Comparison of ENCODE assay signal across 27 cellular contexts in genomic region chr1:5110508-5110907, GRCh38.
A peak's percentile ranks its signal among the peaks of the same experiment; 100 is the strongest.
DNase-seq lines count a peak whose midpoint lies in the region; ATAC-seq, FAIRE-seq and TF ChIP-seq lines count a peak whose summit lies in the region.
"Had no signal": no experiment of that assay in that cellular context is flagged by ENCODE, and none has a peak within 500 bp of the region (broad histone marks: within the 10 kb centered on the region; RNA-seq: fewer than 3 reads in every experiment).

No MANE protein-coding gene starts in this region.

- TF ChIP-seq RAD21 in H1 (IDR thresholded peaks at IDR 0.05 in 1 of 2, conservative IDR thresholded peaks at IDR 0.05 in 1 of 2; ENCODE audit: low read depth in 2 of 2, low read length in 2 of 2), result no peak

- H4K20me1 ChIP-seq in H1 (replicated peaks in 1 of 2; ENCODE audit: control insufficient read depth in 1 of 2, insufficient read depth in 2 of 2, low read length in 2 of 2), result no peaks in the 10 kb centered on the region

- H3K27ac ChIP-seq in CD4-positive, alpha-beta memory T cell (ENCODE audit: low read depth, low read length), result no peak overlapping the region
- H3K27ac ChIP-seq in H1 (ENCODE audit: low read depth, low read length) (no peak overlapping the region), adrenal gland (no peak overlapping the region)
- H3K27ac ChIP-seq: GM23248, HL-60, PC-9 had no signal

- peak overlapping the region; percentile 27 for H3K4me3 Mint-ChIP-seq in activated CD8-positive, alpha-beta T cell treated with anti-CD3 and anti-CD28 coated beads, Interleukin-2, amount 10 ng/mL, durations not matched to agents 7 days and 5 days
- no peak overlapping the region for H3K4me3 Mint-ChIP-seq in activated CD8-positive, alpha-beta T cell treated with anti-CD3 and anti-CD28 coated beads for 36 hours
- H3K4me3 Mint-ChIP-seq in CD4-positive, alpha-beta memory T cell, result peak overlapping the region in 5 of 8 donors; percentile 55 to 72 (median 59)
- H3K4me3 Mint-ChIP-seq in T-helper 17 cell, result no peak overlapping the region
- H3K4me3 Mint-ChIP-seq: CD14-positive monocyte had no signal

- no peak overlapping the region for H3K4me3 ChIP-seq in CD4-positive, alpha-beta memory T cell (ENCODE audit: low read length in 2 of 2)
- H3K4me3 ChIP-seq in H1 (ENCODE audit: extremely low read depth in 1 of 4, insufficient read depth in 2 of 4, low read depth in 3 of 4, low read length in 4 of 4) (no peak overlapping the region), adrenal gland (no peak overlapping the region)
- H3K4me3 ChIP-seq: GM12878, GM23248, HAP-1, K562, PC-9 had no signal

- H3K4ac ChIP-seq in H1 (replicated peaks; ENCODE audit: insufficient read length, low read depth, low read length), result no peak overlapping the region

- H3K9me3 Mint-ChIP-seq in activated CD8-positive, alpha-beta T cell treated with anti-CD3 and anti-CD28 coated beads, Interleukin-2, amount 10 ng/mL, durations not matched to agents 7 days and 5 days (ENCODE audit: insufficient read depth), result peaks cover 3% of the 10 kb centered on the region
- H3K9me3 Mint-ChIP-seq in activated CD8-positive, alpha-beta T cell treated with anti-CD3 and anti-CD28 coated beads for 36 hours, result no peaks in the 10 kb centered on the region
- H3K9me3 Mint-ChIP-seq in CD4-positive, alpha-beta memory T cell, result peaks cover 0 to 3% (median 0%) of the 10 kb centered on the region in 8 donors

- POLR2A ChIA-PET in activated CD8-positive, alpha-beta T cell treated with anti-CD3 and anti-CD28 coated beads, Interleukin-2, amount 10 ng/mL, durations not matched to agents 7 days and 5 days (lab: Charles Lee), result no interaction called here
- POLR2A ChIA-PET in activated CD8-positive, alpha-beta T cell treated with anti-CD3 and anti-CD28 coated beads for 36 hours (lab: Charles Lee), result no interaction called here
- POLR2A ChIA-PET in CD4-positive, alpha-beta memory T cell (lab: Charles Lee; ENCODE audit: partially characterized antibody), result no interaction called here
- POLR2A ChIA-PET in H1 (lab: Charles Lee; ENCODE audit: partially characterized antibody), result no interaction called here

- H2BK120ac ChIP-seq in H1 (replicated peaks; ENCODE audit: low read depth, low read length), result no peak overlapping the region

- no peak overlapping the region for H3K56ac ChIP-seq in H1 (replicated peaks; ENCODE audit: insufficient read length, low read depth, low read length)

- TF ChIP-seq CTCF in activated CD8-positive, alpha-beta T cell treated with anti-CD3 and anti-CD28 coated beads for 36 hours (IDR thresholded peaks at IDR 0.05), result no peak
- TF ChIP-seq CTCF in H1 (IDR thresholded peaks at IDR 0.05; ENCODE audit: control extremely low read depth in 1 of 3, insufficient read depth in 1 of 3, low read depth in 1 of 3, low read length in 3 of 3), result no peak
- TF ChIP-seq CTCF in adrenal gland (IDR thresholded peaks at IDR 0.05), result no peak

- peak overlapping the region; percentile 82; the same call in 1 of the 2 replicates for H2BK12ac ChIP-seq in H1 (ENCODE audit: low read depth, low read length)

- no peak for TF ChIP-seq EP300 in H1 (IDR thresholded peaks at IDR 0.05; ENCODE audit: borderline replicate concordance in 1 of 2, low read depth in 2 of 2, low read length in 2 of 2)

- no peaks in the 10 kb centered on the region for H3K79me2 ChIP-seq in H1 (ENCODE audit: control insufficient read depth in 1 of 2, insufficient read depth in 2 of 2, low read length in 2 of 2)

- intact Hi-C loops in activated CD8-positive, alpha-beta T cell treated with anti-CD3 and anti-CD28 coated beads for 36 hours (cut with micrococcal nuclease), result no loop called here
- intact Hi-C loops in CD4-positive, alpha-beta memory T cell (cut with micrococcal nuclease), result no loop called here
- intact Hi-C loops in adrenal gland (cut with DNase I), result no loop called here

- no peak overlapping the region for H3K18ac ChIP-seq in H1 (ENCODE audit: extremely low read depth, low read length)

- H4K91ac ChIP-seq in H1 (replicated peaks; ENCODE audit: insufficient read length, low read length), result no peak overlapping the region

- no peaks in the 10 kb centered on the region for H3K36me3 Mint-ChIP-seq in activated CD8-positive, alpha-beta T cell treated with anti-CD3 and anti-CD28 coated beads, Interleukin-2, amount 10 ng/mL, durations not matched to agents 7 days and 5 days (ENCODE audit: low read depth)
- H3K36me3 Mint-ChIP-seq in activated CD8-positive, alpha-beta T cell treated with anti-CD3 and anti-CD28 coated beads for 36 hours (ENCODE audit: low read depth), result no peaks in the 10 kb centered on the region
- no peaks in the 10 kb centered on the region for H3K36me3 Mint-ChIP-seq in CD4-positive, alpha-beta memory T cell
- H3K36me3 Mint-ChIP-seq in T-helper 17 cell (ENCODE audit: low read depth), result no peaks in the 10 kb centered on the region
- H3K36me3 Mint-ChIP-seq: CD14-positive monocyte had no signal

- peaks cover 18% of the 10 kb centered on the region for H3K4me1 Mint-ChIP-seq in activated CD8-positive, alpha-beta T cell treated with anti-CD3 and anti-CD28 coated beads, Interleukin-2, amount 10 ng/mL, durations not matched to agents 7 days and 5 days (ENCODE audit: low read depth)
- peaks cover 25% of the 10 kb centered on the region for H3K4me1 Mint-ChIP-seq in activated CD8-positive, alpha-beta T cell treated with anti-CD3 and anti-CD28 coated beads for 36 hours (ENCODE audit: low read depth)
- peaks cover 13 to 35% (median 21%) of the 10 kb centered on the region in 4 donors for H3K4me1 Mint-ChIP-seq in CD4-positive, alpha-beta memory T cell
- peaks cover 14% of the 10 kb centered on the region for H3K4me1 Mint-ChIP-seq in T-helper 17 cell
- H3K4me1 Mint-ChIP-seq: CD14-positive monocyte had no signal

- peak; percentile 35 for DNase-seq in activated CD8-positive, alpha-beta T cell treated with anti-CD3 and anti-CD28 coated beads, Interleukin-2, amount 10 ng/mL, durations not matched to agents 7 days and 5 days
- DNase-seq in activated CD8-positive, alpha-beta T cell treated with anti-CD3 and anti-CD28 coated beads for 36 hours, result no peak
- DNase-seq in CD4-positive, alpha-beta memory T cell, result peak in 2 of 5 donors; percentile 1 to 4
- no peak for DNase-seq in T-helper 17 cell
- no peak for DNase-seq in H1 (ENCODE audit: low read depth in 1 of 2, low spot score in 2 of 2)
- no peak for DNase-seq in adrenal gland
- DNase-seq: Caco-2, DMS 273 treated with DMSO at 0.1 percent for 48 hours, DMS79 treated with DMSO at 0.1 percent for 48 hours, GM23248, MM.1S, NCI-H1048, NCI-H1417 treated with DMSO at 0.1 percent for 48 hours, NCI-H187, NCI-H446, NCI-H526, PC-9, RPMI8226, SHP77 treated with DMSO at 0.1 percent for 48 hours had no signal

- no peak overlapping the region for H3K14ac ChIP-seq in H1 (ENCODE audit: insufficient read length)

- H3K36me3 ChIP-seq in CD4-positive, alpha-beta memory T cell (ENCODE audit: insufficient read depth, low read length), result no peaks in the 10 kb centered on the region
- H3K36me3 ChIP-seq in H1 (ENCODE audit: control insufficient read depth in 2 of 4, insufficient read depth in 4 of 4, low read length in 3 of 4) (no peaks in the 10 kb centered on the region), adrenal gland (replicated peaks in 1 of 2) (no peaks in the 10 kb centered on the region)
- H3K36me3 ChIP-seq: HAP-1 had no signal

- H2BK20ac ChIP-seq in H1 (ENCODE audit: low read length), result 0 out of 2 replicates have a peak overlapping the region, but pooled peaks have one; percentile 25

- H2BK15ac ChIP-seq in H1 (ENCODE audit: low read length), result 0 out of 2 replicates have a peak overlapping the region, but pooled peaks have one; percentile 46

- no peak for FAIRE-seq in H1 (lab: Jason Lieb, UNC)
- FAIRE-seq: GM12878, HepG2, K562 had no signal

- peaks cover 4% of the 10 kb centered on the region; the same call in 1 of the 2 replicates for H3K23me2 ChIP-seq in H1 (ENCODE audit: low read depth, low read length)

- no peak overlapping the region; the same call in 1 of the 2 replicates for H2AFZ ChIP-seq in H1 (ENCODE audit: low read length)
- H2AFZ ChIP-seq: GM23248, PC-9 had no signal

- no peaks in the 10 kb centered on the region for H3K9me3 ChIP-seq in CD4-positive, alpha-beta memory T cell (ENCODE audit: control insufficient read depth in 1 of 2, low read length in 2 of 2)
- H3K9me3 ChIP-seq in T-helper 17 cell (ENCODE audit: control insufficient read depth, low read length, poor library complexity, severe bottlenecking), result peaks cover 3% of the 10 kb centered on the region
- no peaks in the 10 kb centered on the region for H3K9me3 ChIP-seq in H1 (ENCODE audit: insufficient read depth in 2 of 2, low read depth in 1 of 2, low read length in 1 of 2)
- no peaks in the 10 kb centered on the region for H3K9me3 ChIP-seq in adrenal gland (replicated peaks in 1 of 3)
- H3K9me3 ChIP-seq: Caco-2, HAP-1 had no signal

- 88% methylated on average over 8 of the region's 8 CpGs; no CpG with 5 or more reads in 1 of the 2 experiments for WGBS in H1 (ENCODE audit: extremely low coverage in 1 of 2, insufficient coverage in 1 of 2, insufficient read length in 1 of 2, insufficient replicate concordance in 2 of 2, low coverage in 1 of 2, low lambda C conversion rate in 2 of 2, missing lambda C conversion rate in 1 of 2), 2 experiments
- 79 to 84% (median 81%) methylated on average over 8 of the region's 8 CpGs for WGBS in adrenal gland, 4 donors

- H2AK5ac ChIP-seq in H1 (ENCODE audit: low read depth, low read length), result no peak overlapping the region

- no peak overlapping the region for H3K4me2 ChIP-seq in H1 (ENCODE audit: insufficient read depth in 1 of 2, low read depth in 2 of 2, low read length in 2 of 2)
- H3K4me2 ChIP-seq: PC-9 had no signal

- peaks cover 17% of the 10 kb centered on the region for H3K4me1 ChIP-seq in CD4-positive, alpha-beta memory T cell (ENCODE audit: insufficient read depth, low read length)
- peaks cover 3 to 14% (median 4%) of the 10 kb centered on the region in 4 experiments; a peak in 6 of 7 replicates for H3K4me1 ChIP-seq in H1 (replicated peaks in 1 of 4; ENCODE audit: control insufficient read depth in 3 of 4, insufficient read depth in 4 of 4, low read length in 3 of 4)
- peaks cover 0 to 4% of the 10 kb centered on the region in 2 donors for H3K4me1 ChIP-seq in adrenal gland (replicated peaks in 1 of 2)
- H3K4me1 ChIP-seq: Caco-2, HAP-1 had no signal

- no peak overlapping the region for H3K9ac ChIP-seq in H1 (replicated peaks in 1 of 4; ENCODE audit: extremely low read depth in 1 of 4, low read depth in 3 of 4, low read length in 3 of 4)
- H3K9ac ChIP-seq: GM23248 had no signal

- no peak overlapping the region for H4K5ac ChIP-seq in H1 (ENCODE audit: insufficient read length, low read depth, low read length)

- TF ChIP-seq POLR2A in H1 (IDR thresholded peaks at IDR 0.05; ENCODE audit: control extremely low read depth in 1 of 2, low read depth in 2 of 2, low read length in 2 of 2) (no peak), adrenal gland (IDR thresholded peaks at IDR 0.05) (no peak)

- no peaks in the 10 kb centered on the region for H3K79me1 ChIP-seq in H1 (ENCODE audit: low read depth, low read length)

- CTCF ChIA-PET in activated CD8-positive, alpha-beta T cell treated with anti-CD3 and anti-CD28 coated beads, Interleukin-2, amount 10 ng/mL, durations not matched to agents 7 days and 5 days (lab: Charles Lee), result no interaction called here
- CTCF ChIA-PET in activated CD8-positive, alpha-beta T cell treated with anti-CD3 and anti-CD28 coated beads for 36 hours (lab: Charles Lee), result no interaction called here
- CTCF ChIA-PET in CD4-positive, alpha-beta memory T cell (lab: Charles Lee; ENCODE audit: partially characterized antibody), result interaction anchor here (1.5 kb wide), 1 partner anchor 16 kb away, joined by 3 read pairs; no protein-coding TSS in a partner anchor
- CTCF ChIA-PET in H1 (lab: Charles Lee; ENCODE audit: partially characterized antibody), result interaction anchor here (1.4 to 1.6 kb wide), 3 partner anchors 10 to 455 kb away, joined by 3 to 6 read pairs (median 5); no protein-coding TSS in a partner anchor

- H3K27me3 ChIP-seq in CD4-positive, alpha-beta memory T cell (ENCODE audit: insufficient read depth, low read length), result no peaks in the 10 kb centered on the region
- H3K27me3 ChIP-seq in H1 (replicated peaks in 1 of 4; ENCODE audit: control insufficient read depth in 3 of 4, extremely low read depth in 1 of 4, insufficient read depth in 3 of 4, low read length in 3 of 4) (no peaks in the 10 kb centered on the region), adrenal gland (peaks cover 7% of the 10 kb centered on the region)

- no peak overlapping the region for H2BK5ac ChIP-seq in H1 (ENCODE audit: low read depth, low read length)

- ATAC-seq in activated CD8-positive, alpha-beta T cell treated with anti-CD3 and anti-CD28 coated beads, Interleukin-2, amount 10 ng/mL, durations not matched to agents 7 days and 5 days, result peak; percentile 57
- no peak for ATAC-seq in activated CD8-positive, alpha-beta T cell treated with anti-CD3 and anti-CD28 coated beads for 36 hours
- ATAC-seq in T-helper 17 cell (no peak), GM18858 (IDR thresholded peaks at IDR 0.05; ENCODE audit: unreplicated experiment) (no peak), HG02970 (IDR thresholded peaks at IDR 0.05; ENCODE audit: low FRiP score, unreplicated experiment) (no peak)
- ATAC-seq: GM12878, HepG2, K562 had no signal

- H3K27me3 Mint-ChIP-seq in activated CD8-positive, alpha-beta T cell treated with anti-CD3 and anti-CD28 coated beads, Interleukin-2, amount 10 ng/mL, durations not matched to agents 7 days and 5 days (ENCODE audit: low read depth), result peaks cover 13% of the 10 kb centered on the region
- peaks cover 9% of the 10 kb centered on the region for H3K27me3 Mint-ChIP-seq in activated CD8-positive, alpha-beta T cell treated with anti-CD3 and anti-CD28 coated beads for 36 hours
- peaks cover 10 to 14% of the 10 kb centered on the region in 2 donors for H3K27me3 Mint-ChIP-seq in CD4-positive, alpha-beta memory T cell
- H3K27me3 Mint-ChIP-seq in T-helper 17 cell, result peaks cover 24% of the 10 kb centered on the region

- no peak overlapping the region for H3K27ac Mint-ChIP-seq in activated CD8-positive, alpha-beta T cell treated with anti-CD3 and anti-CD28 coated beads, Interleukin-2, amount 10 ng/mL, durations not matched to agents 7 days and 5 days
- no peak overlapping the region for H3K27ac Mint-ChIP-seq in activated CD8-positive, alpha-beta T cell treated with anti-CD3 and anti-CD28 coated beads for 36 hours
- peak overlapping the region in 3 of 7 donors; percentile 57 to 61 (median 58) for H3K27ac Mint-ChIP-seq in CD4-positive, alpha-beta memory T cell
- peak overlapping the region; percentile 17 for H3K27ac Mint-ChIP-seq in T-helper 17 cell
- H3K27ac Mint-ChIP-seq: CD14-positive monocyte had no signal

- no peak overlapping the region for H3K23ac ChIP-seq in H1 (ENCODE audit: insufficient read length)

- no peak overlapping the region for H4K8ac ChIP-seq in H1 (ENCODE audit: extremely low read depth, insufficient read depth, low read length)

Comparison
In these comparisons a context has a peak if more than half of its experiments do, and no peak if none do; other contexts are left out.
1. H3K4me3 Mint-ChIP-seq: peak in activated CD8-positive, alpha-beta T cell treated with anti-CD3 and anti-CD28 coated beads, Interleukin-2, amount 10 ng/mL, durations not matched to agents 7 days and 5 days (single experiment) and CD4-positive, alpha-beta memory T cell (5 of 8); none in activated CD8-positive, alpha-beta T cell treated with anti-CD3 and anti-CD28 coated beads for 36 hours (single experiment) and T-helper 17 cell (single experiment).
2. CTCF ChIA-PET loops: an anchor here in CD4-positive, alpha-beta memory T cell (1.5 kb wide) and H1 (1.4 to 1.6 kb wide); none called in activated CD8-positive, alpha-beta T cell treated with anti-CD3 and anti-CD28 coated beads, Interleukin-2, amount 10 ng/mL, durations not matched to agents 7 days and 5 days and activated CD8-positive, alpha-beta T cell treated with anti-CD3 and anti-CD28 coated beads for 36 hours.